ENCODE assay signal across 27 cellular contexts in genomic region chr4:156665779-156666366, GRCh38.
"Had no signal": no experiment of that assay in that cellular context is flagged by ENCODE, and none has a peak within 500 bp of the region (broad histone marks: within the 10 kb centered on the region; RNA-seq: fewer than 3 reads in every experiment).

No MANE protein-coding gene starts in this region.

- H3K4me1 ChIP-seq: adrenal gland, breast epithelium, esophagus muscularis mucosa, gastroesophageal sphincter, heart left ventricle, suprapubic skin, transverse colon had no signal

- H3K27ac Mint-ChIP-seq: activated B cell treated with CpG ODN at 0.5 μM for 24 hours; activated CD4-positive, alpha-beta T cell treated with anti-CD3 and anti-CD28 coated beads for 36 hours; activated naive CD8-positive, alpha-beta T cell; activated T-helper 2 cell treated with anti-CD3 and anti-CD28 coated beads, Interferon-gamma antibody, Interleukin-2, Interleukin-4, amounts not matched to agents 10 μg/mL and 5 μg/mL and 100 μg/mL, durations not matched to agents 14 hours and 24 hours and 36 hours; effector memory CD8-positive, alpha-beta T cell; stimulated activated naive CD8-positive, alpha-beta T cell treated with anti-CD3 and anti-CD28 coated beads, Interleukin-15, amount 100 ng/mL, for 72 hours had no signal

- H3K36me3 Mint-ChIP-seq: activated naive CD8-positive, alpha-beta T cell had no signal

- H3K9me3 ChIP-seq: adrenal gland, breast epithelium, esophagus muscularis mucosa, gastroesophageal sphincter, heart left ventricle, suprapubic skin, transverse colon had no signal

- FAIRE-seq: colon, urothelium cell line had no signal

- H3K27me3 Mint-ChIP-seq: activated B cell treated with CpG ODN at 0.5 μM for 24 hours; activated CD4-positive, alpha-beta T cell treated with anti-CD3 and anti-CD28 coated beads for 36 hours; activated naive CD8-positive, alpha-beta T cell; central memory CD8-positive, alpha-beta T cell; effector memory CD8-positive, alpha-beta T cell; stimulated activated naive CD8-positive, alpha-beta T cell treated with anti-CD3 and anti-CD28 coated beads, Interleukin-15, amount 100 ng/mL, for 72 hours had no signal

- H3K4me3 ChIP-seq: adrenal gland, breast epithelium, dorsolateral prefrontal cortex, esophagus muscularis mucosa, gastroesophageal sphincter, heart left ventricle, suprapubic skin, transverse colon had no signal

- H3K9me3 Mint-ChIP-seq: activated B cell treated with CpG ODN at 0.5 μM for 24 hours; activated T-helper 2 cell treated with anti-CD3 and anti-CD28 coated beads, Interferon-gamma antibody, Interleukin-2, Interleukin-4, amounts not matched to agents 10 μg/mL and 5 μg/mL and 100 μg/mL, durations not matched to agents 14 hours and 24 hours and 36 hours; stimulated activated naive CD8-positive, alpha-beta T cell treated with anti-CD3 and anti-CD28 coated beads, Interleukin-15, amount 100 ng/mL, for 72 hours had no signal

- H3K27ac ChIP-seq: adrenal gland, breast epithelium, dorsolateral prefrontal cortex, esophagus muscularis mucosa, gastroesophageal sphincter, heart left ventricle, suprapubic skin, transverse colon had no signal

- DNase-seq: activated B cell treated with CpG ODN at 0.5 μM for 24 hours; activated CD4-positive, alpha-beta T cell treated with anti-CD3 and anti-CD28 coated beads for 36 hours; activated CD4-positive, alpha-beta T cell treated with anti-CD3 and anti-CD28 coated beads, Interleukin-2, amount 50 U/mL, for 4 hours; activated CD8-positive, alpha-beta memory T cell treated with anti-CD3 and anti-CD28 coated beads for 24 hours; activated CD8-positive, alpha-beta memory T cell treated with anti-CD3 and anti-CD28 coated beads, Interleukin-2, amount 50 U/mL, for 4 hours; activated naive CD4-positive, alpha-beta T cell; activated T-cell treated with anti-CD3 and anti-CD28 coated beads, Interleukin-2, amount 50 U/mL, for 4 hours; adrenal gland; dorsolateral prefrontal cortex; effector memory CD8-positive, alpha-beta T cell; heart left ventricle; islet precursor cell; left cardiac atrium; stimulated activated CD4-positive, alpha-beta T cell treated with anti-CD3 and anti-CD28 coated beads, Interleukin-4, amount 100 ng/mL, for 4 hours; stimulated activated naive CD8-positive, alpha-beta T cell treated with anti-CD3 and anti-CD28 coated beads, Interleukin-15, amount 100 ng/mL, for 72 hours; T-helper 9 cell; transverse colon had no signal

- H3K27me3 ChIP-seq: adrenal gland, breast epithelium, dorsolateral prefrontal cortex, esophagus muscularis mucosa, gastroesophageal sphincter, heart left ventricle, suprapubic skin, transverse colon had no signal

- H3K4me1 Mint-ChIP-seq: activated B cell treated with CpG ODN at 0.5 μM for 24 hours; activated CD4-positive, alpha-beta T cell treated with anti-CD3 and anti-CD28 coated beads for 36 hours; central memory CD8-positive, alpha-beta T cell; stimulated activated naive CD8-positive, alpha-beta T cell treated with anti-CD3 and anti-CD28 coated beads, Interleukin-15, amount 100 ng/mL, for 72 hours had no signal

- H3K36me3 ChIP-seq: adrenal gland, breast epithelium, esophagus muscularis mucosa, gastroesophageal sphincter, heart left ventricle, suprapubic skin, transverse colon had no signal

- H3K4me3 Mint-ChIP-seq: activated B cell treated with CpG ODN at 0.5 μM for 24 hours; activated CD4-positive, alpha-beta T cell treated with anti-CD3 and anti-CD28 coated beads for 36 hours; activated naive CD8-positive, alpha-beta T cell; activated T-cell treated with anti-CD3 and anti-CD28 coated beads, Interleukin-2, amount 50 U/mL, for 4 hours; central memory CD8-positive, alpha-beta T cell; effector memory CD8-positive, alpha-beta T cell; neural crest cell; stimulated activated naive CD8-positive, alpha-beta T cell treated with anti-CD3 and anti-CD28 coated beads, Interleukin-15, amount 100 ng/mL, for 72 hours had no signal

- ATAC-seq: activated CD4-positive, alpha-beta T cell treated with anti-CD3 and anti-CD28 coated beads for 36 hours; activated T-cell treated with anti-CD3 and anti-CD28 coated beads, Interleukin-2, amount 50 U/mL, for 4 hours; effector memory CD8-positive, alpha-beta T cell; gastroesophageal sphincter; heart left ventricle; left cardiac atrium; stimulated activated naive CD8-positive, alpha-beta T cell treated with anti-CD3 and anti-CD28 coated beads, Interleukin-15, amount 100 ng/mL, for 72 hours had no signal
